ENCODE assay signal across 17 cellular contexts in the genomic region with DNA sequence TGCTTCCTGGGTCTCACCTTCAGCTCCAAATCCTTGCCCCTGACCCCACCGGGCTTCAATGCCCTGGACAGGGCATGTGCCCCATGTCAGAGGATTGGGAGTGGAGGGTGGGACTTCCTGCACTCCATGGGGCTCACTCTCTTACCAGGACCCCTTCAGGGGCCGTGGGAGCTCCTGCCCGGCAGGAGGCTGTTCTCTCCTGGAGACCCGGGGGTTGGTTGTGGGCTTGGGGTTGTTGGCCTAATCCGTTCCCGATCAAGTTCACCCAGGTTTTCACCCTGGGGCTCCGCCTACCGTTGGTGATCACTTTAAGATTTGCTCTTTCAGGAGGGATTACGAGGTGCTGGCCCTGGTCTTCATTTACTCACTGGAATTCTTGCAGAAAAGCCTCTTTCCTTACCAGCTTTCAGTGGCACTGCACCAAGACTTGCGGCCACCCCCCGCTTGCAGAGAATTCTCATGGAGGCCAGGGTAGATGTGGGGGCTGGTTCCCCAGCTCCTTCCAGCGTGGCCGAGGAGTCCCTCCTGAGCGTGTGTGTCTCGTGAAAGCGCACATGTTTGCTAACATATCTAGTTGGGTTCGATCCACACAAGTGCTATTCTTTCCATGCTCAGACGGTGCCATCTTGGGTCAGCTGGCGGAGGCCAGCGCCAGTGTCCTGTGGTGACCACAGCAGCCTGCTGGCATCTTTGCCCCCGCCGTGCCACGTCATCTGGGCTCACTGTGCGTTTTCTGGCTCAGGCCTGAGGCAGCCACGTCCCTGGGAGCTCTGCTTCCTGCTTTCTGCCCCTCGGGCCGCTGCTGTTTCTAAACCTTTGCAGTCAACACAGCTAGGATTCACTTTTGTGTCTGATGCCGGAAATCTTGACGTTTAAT. TPM values are rescaled to one million over a fixed set of nuclear protein-coding genes. Genes with fewer than 3 reads are reported as not detected.
A peak's percentile ranks its signal among the peaks of the same experiment; 100 is the strongest.
DNase-seq lines count a peak whose midpoint lies in the region; ATAC-seq and TF ChIP-seq lines count a peak whose summit lies in the region.
"Had no signal": no experiment of that assay in that cellular context is flagged by ENCODE, and none has a peak within 500 bp of the region (broad histone marks: within the 10 kb centered on the region; RNA-seq: fewer than 3 reads in every experiment).

No MANE protein-coding gene starts in this region.

- H3K27me3 ChIP-seq in esophagus squamous epithelium (no peaks in the 10 kb centered on the region), osteoblast (ENCODE audit: insufficient read depth, low read length) (no peaks in the 10 kb centered on the region)

- 39 to 60% methylated on average over 19 to 22 of the region's 29 CpGs for WGBS in esophagus squamous epithelium, 2 donors
- WGBS in urinary bladder = 85% methylated on average over 29 of the region's 29 CpGs

- H3K4me1 Mint-ChIP-seq in T-helper 2 cell treated with Interferon-gamma antibody and Interleukin-4, amounts not matched to agents 5 μg/mL and 100 μg/mL, for 36 hours (ENCODE audit: low read depth) = peaks cover 2% of the 10 kb centered on the region

- H3K4me1 ChIP-seq in esophagus squamous epithelium (peaks cover 57 to 99% (median 67%) of the 10 kb centered on the region in 3 donors), osteoblast (ENCODE audit: insufficient read depth, low read length) (peaks cover 20% of the 10 kb centered on the region), urinary bladder (ENCODE audit: insufficient read depth) (no peaks in the 10 kb centered on the region)
- H3K4me1 ChIP-seq: A549 had no signal

- H3K36me3 ChIP-seq in esophagus squamous epithelium (peaks cover 0 to 24% (median 0%) of the 10 kb centered on the region in 3 donors), osteoblast (ENCODE audit: insufficient read depth, low read length) (no peaks in the 10 kb centered on the region), urinary bladder (ENCODE audit: insufficient read depth) (no peaks in the 10 kb centered on the region)

- no peaks in the 10 kb centered on the region for H3K36me3 Mint-ChIP-seq in T-helper 2 cell treated with Interferon-gamma antibody and Interleukin-4, amounts not matched to agents 5 μg/mL and 100 μg/mL, for 36 hours (ENCODE audit: low read depth)
- H3K36me3 Mint-ChIP-seq: activated naive CD4-positive, alpha-beta T cell treated with anti-CD3 and anti-CD28 coated beads, Interleukin-2, amount 50 U/mL, for 72 hours had no signal

- TF ChIP-seq CTCF in esophagus squamous epithelium (IDR thresholded peaks at IDR 0.05) (no peak), osteoblast (IDR thresholded peaks at IDR 0.05; ENCODE audit: extremely low read depth, low read depth, low read length) (no peak)

- peak overlapping the region in 3 of 4 donors; percentile 4 to 43 (median 19) for H3K4me3 ChIP-seq in esophagus squamous epithelium
- no peak overlapping the region for H3K4me3 ChIP-seq in osteoblast (ENCODE audit: insufficient read depth, low read length)
- no peak overlapping the region for H3K4me3 ChIP-seq in urinary bladder (ENCODE audit: low read depth, low read length)
- H3K4me3 ChIP-seq: A549, GM23248 had no signal

- H4K20me1 ChIP-seq in osteoblast (ENCODE audit: insufficient read depth, low read length) = peaks cover 3% of the 10 kb centered on the region

- TF ChIP-seq POLR2A in esophagus squamous epithelium (IDR thresholded peaks at IDR 0.05) = no peak

- ATAC-seq in Right ventricle myocardium inferior (no peak), left cardiac atrium (no peak), GM18498 (IDR thresholded peaks at IDR 0.05; ENCODE audit: unreplicated experiment) (no peak)
- ATAC-seq: A549; activated CD4-positive, alpha-beta T cell treated with anti-CD3 and anti-CD28 coated beads for 36 hours; activated naive CD4-positive, alpha-beta T cell treated with anti-CD3 and anti-CD28 coated beads, Interleukin-2, amount 50 U/mL, for 72 hours had no signal

- H3K4me2 ChIP-seq in osteoblast (ENCODE audit: insufficient read depth, low read length) = no peak overlapping the region
- H3K4me2 ChIP-seq: A549 had no signal

- no peak overlapping the region for H3K27ac Mint-ChIP-seq in T-helper 2 cell treated with Interferon-gamma antibody and Interleukin-4, amounts not matched to agents 5 μg/mL and 100 μg/mL, for 36 hours
- H3K27ac Mint-ChIP-seq: activated CD4-positive, alpha-beta T cell treated with anti-CD3 and anti-CD28 coated beads for 36 hours had no signal

- intact Hi-C loops in Right ventricle myocardium inferior (cut with DNase I) = no loop called here
- intact Hi-C loops in left cardiac atrium (cut with DNase I) = no loop called here
- intact Hi-C loops in esophagus squamous epithelium (cut with DNase I) = no loop called here

- no peak overlapping the region for H2AFZ ChIP-seq in osteoblast (ENCODE audit: low read length)

- no peaks in the 10 kb centered on the region for H3K9me3 ChIP-seq in esophagus squamous epithelium
- no peaks in the 10 kb centered on the region for H3K9me3 ChIP-seq in osteoblast (ENCODE audit: low read depth, low read length)
- H3K9me3 ChIP-seq: A549 had no signal

- H3K27me3 Mint-ChIP-seq in T-helper 2 cell treated with Interferon-gamma antibody and Interleukin-4, amounts not matched to agents 5 μg/mL and 100 μg/mL, for 36 hours (ENCODE audit: low read depth) = no peaks in the 10 kb centered on the region
- H3K27me3 Mint-ChIP-seq: activated CD4-positive, alpha-beta T cell treated with anti-CD3 and anti-CD28 coated beads for 36 hours had no signal

- H3K79me2 ChIP-seq in osteoblast (ENCODE audit: insufficient read depth, low read length) = peaks cover 47% of the 10 kb centered on the region

- peak overlapping the region; percentile 87 to 93 (median 89) for H3K27ac ChIP-seq in esophagus squamous epithelium
- H3K27ac ChIP-seq in osteoblast (ENCODE audit: low read depth, low read length) = peak overlapping the region; percentile 41
- H3K27ac ChIP-seq in urinary bladder (ENCODE audit: low read depth) = peak overlapping the region; percentile 72
- H3K27ac ChIP-seq: A549, GM23248 had no signal

- H3K4me3 Mint-ChIP-seq in T-helper 2 cell treated with Interferon-gamma antibody and Interleukin-4, amounts not matched to agents 5 μg/mL and 100 μg/mL, for 36 hours = no peak overlapping the region
- H3K4me3 Mint-ChIP-seq: activated CD4-positive, alpha-beta T cell treated with anti-CD3 and anti-CD28 coated beads for 36 hours had no signal

- DNase-seq in Right ventricle myocardium inferior (ENCODE audit: missing footprints) = peak; percentile 68
- DNase-seq in left cardiac atrium = no peak
- DNase-seq in esophagus squamous epithelium (lab: John Stamatoyannopoulos, UW) = no peak
- peak; percentile 96 for DNase-seq in osteoblast (ENCODE audit: insufficient read length, low spot score, missing footprints)
- DNase-seq in T-helper 2 cell treated with Interferon-gamma antibody and Interleukin-4, amounts not matched to agents 5 μg/mL and 100 μg/mL, for 36 hours (ENCODE audit: low spot score) = no peak
- DNase-seq in stimulated activated CD4-positive, alpha-beta T cell treated with anti-CD3 and anti-CD28 coated beads, Interleukin-12 subunit alpha, Interleukin-12 subunit beta, amount 100 ng/mL, for 4 hours = no peak
- DNase-seq: activated CD4-positive, alpha-beta T cell treated with anti-CD3 and anti-CD28 coated beads for 36 hours; GF-D8; islet precursor cell; KG1; NCI-H446; SHP77 treated with DMSO at 0.1 percent for 48 hours had no signal

- no peaks in the 10 kb centered on the region for H3K9me3 Mint-ChIP-seq in T-helper 2 cell treated with Interferon-gamma antibody and Interleukin-4, amounts not matched to agents 5 μg/mL and 100 μg/mL, for 36 hours
- H3K9me3 Mint-ChIP-seq: activated naive CD4-positive, alpha-beta T cell treated with anti-CD3 and anti-CD28 coated beads, Interleukin-2, amount 50 U/mL, for 72 hours had no signal

RNA-seq across cellular contexts. Expression of a gene that starts 15.6 kb away (rescaled TPM):
- total RNA-seq in Right ventricle myocardium inferior = 22.3 TPM
- total RNA-seq in left cardiac atrium = 10 to 100 TPM; 11.8 to 12.7 TPM
- 10 to 100 TPM; 14.9 to 27.3 (median 16.7) TPM for total RNA-seq in esophagus squamous epithelium
- 15.3 and 18.5 TPM in 2 replicates for total RNA-seq in osteoblast
- total RNA-seq in urinary bladder = 6.8 TPM
- polyA plus RNA-seq in urinary bladder = 16.6 TPM

Comparison
In these comparisons a context has a peak if more than half of its experiments do, and no peak if none do; other contexts are left out.
1. DNase-seq: peak in Right ventricle myocardium inferior (single experiment) and osteoblast (single experiment); none in left cardiac atrium (single experiment), esophagus squamous epithelium (single experiment), T-helper 2 cell treated with Interferon-gamma antibody and Interleukin-4, amounts not matched to agents 5 μg/mL and 100 μg/mL, for 36 hours (single experiment) and stimulated activated CD4-positive, alpha-beta T cell treated with anti-CD3 and anti-CD28 coated beads, Interleukin-12 subunit alpha, Interleukin-12 subunit beta, amount 100 ng/mL, for 4 hours (single experiment).
2. H3K4me3 ChIP-seq: peak in esophagus squamous epithelium (3 of 4); none in osteoblast (single experiment) and urinary bladder (single experiment).
3. Peak in every context shown above with its lines, with median percentiles within 50 percentile points of each other: H3K27ac ChIP-seq.